Comparison of ENCODE assay signal across 8 cellular contexts in genomic region chr7:82677493-82677892, GRCh38.
DNase-seq lines count a peak whose midpoint lies in the region; ATAC-seq lines count a peak whose summit lies in the region.

No MANE protein-coding gene starts in this region.

- peaks cover 32 to 43% of the 10 kb centered on the region in 2 donors for H3K4me1 Mint-ChIP-seq in immature natural killer cell

- DNase-seq in activated CD4-positive, alpha-beta T cell treated with anti-CD3 and anti-CD28 coated beads for 48 hours, result peak; percentile 34
- DNase-seq in immature natural killer cell (peak; percentile 46 to 58 (median 52)), T1000 (lab: John Stamatoyannopoulos, UW) (no peak), NCI-H1092 treated with DMSO at 0.1 percent for 48 hours (lab: John Stamatoyannopoulos, UW) (no peak), posterior cingulate gyrus (no peak)

- peak overlapping the region; percentile 65 to 87 (median 73) for H3K4me3 Mint-ChIP-seq in immature natural killer cell

- H3K9me3 Mint-ChIP-seq in immature natural killer cell, result peaks cover 0 to 9% (median 0%) of the 10 kb centered on the region in 6 donors

- H3K36me3 Mint-ChIP-seq in immature natural killer cell, result no peaks in the 10 kb centered on the region

- H3K27me3 Mint-ChIP-seq in immature natural killer cell (ENCODE audit: low read depth in 3 of 3), result peaks cover 0 to 4% (median 2%) of the 10 kb centered on the region in 3 donors

- intact Hi-C loops in posterior cingulate gyrus (cut with DNase I), result no loop called here

- ATAC-seq in GM18517 (IDR thresholded peaks at IDR 0.05; ENCODE audit: unreplicated experiment) (peak; percentile 69), HG02870 (IDR thresholded peaks at IDR 0.05; ENCODE audit: unreplicated experiment) (peak; percentile 68), HG03457 (IDR thresholded peaks at IDR 0.05; ENCODE audit: unreplicated experiment) (no peak)

- peak overlapping the region; percentile 62 to 93 (median 87) for H3K27ac Mint-ChIP-seq in immature natural killer cell

Comparison
In these comparisons a context has a peak if more than half of its experiments do, and no peak if none do; other contexts are left out.
1. DNase-seq: peak in activated CD4-positive, alpha-beta T cell treated with anti-CD3 and anti-CD28 coated beads for 48 hours (single experiment) and immature natural killer cell (3 of 3); none in T1000 (single experiment), NCI-H1092 treated with DMSO at 0.1 percent for 48 hours (single experiment) and posterior cingulate gyrus (0 of 10).